Comparison of ENCODE assay signal across 37 cellular contexts in the genomic region with DNA sequence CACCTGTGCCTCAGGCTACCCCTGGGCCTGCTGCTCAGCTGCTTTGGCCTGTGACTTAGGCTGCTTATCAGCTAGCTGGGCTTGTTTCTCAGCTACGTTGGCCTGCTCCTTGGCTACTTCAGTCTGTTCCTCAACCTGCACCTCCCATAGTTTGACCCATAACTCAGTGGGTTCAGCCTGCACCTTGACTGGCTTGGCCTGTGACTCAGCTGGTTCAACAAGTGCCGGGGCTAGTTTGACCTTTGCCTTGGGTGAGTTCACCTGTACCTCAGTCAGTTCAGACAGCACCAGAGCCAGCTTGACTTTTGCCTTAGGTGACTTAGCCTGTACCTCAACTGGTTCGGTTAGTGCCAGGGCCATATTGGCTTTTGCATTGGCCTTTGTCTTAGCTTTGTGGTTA.
"Had no signal": no experiment of that assay in that cellular context is flagged by ENCODE, and none has a peak within 500 bp of the region (broad histone marks: within the 10 kb centered on the region; RNA-seq: fewer than 3 reads in every experiment).

No MANE protein-coding gene starts in this region.

- H3K4me3 ChIP-seq: adrenal gland, MG63, PC-9 had no signal

- H3K9me3 ChIP-seq: adrenal gland, MG63 had no signal

- H3K27me3 ChIP-seq: brain microvascular endothelial cell, MG63 had no signal

- H3K36me3 ChIP-seq: adrenal gland, brain microvascular endothelial cell, MG63 had no signal

- H3K27ac Mint-ChIP-seq: activated B cell treated with CpG ODN at 0.5 μM for 24 hours; activated CD4-positive, alpha-beta memory T cell treated with anti-CD3 and anti-CD28 coated beads, Interleukin-2, amount 10 ng/mL, durations not matched to agents 7 days and 5 days; activated CD8-positive, alpha-beta memory T cell treated with anti-CD3 and anti-CD28 coated beads, Interleukin-2, amount 10 ng/mL, durations not matched to agents 7 days and 5 days; activated naive CD4-positive, alpha-beta T cell treated with anti-CD3 and anti-CD28 coated beads, Interleukin-2, amount 50 U/mL, for 24 hours had no signal

- H3K9me3 Mint-ChIP-seq: activated B cell treated with CpG ODN at 0.5 μM for 24 hours; activated naive CD4-positive, alpha-beta T cell treated with anti-CD3 and anti-CD28 coated beads, Interleukin-2, amount 50 U/mL, for 24 hours had no signal

- ATAC-seq: activated CD8-positive, alpha-beta memory T cell treated with anti-CD3 and anti-CD28 coated beads, Interleukin-2, amount 10 ng/mL, durations not matched to agents 7 days and 5 days; Right ventricle myocardium inferior; SK-N-SH treated with all-trans-retinoic acid at 6 μM for 48 hours had no signal

- H3K27ac ChIP-seq: adrenal gland, brain microvascular endothelial cell, PC-9, RWPE1, VCaP had no signal

- DNase-seq: activated B cell treated with CpG ODN at 0.5 μM for 24 hours; activated CD4-positive, alpha-beta memory T cell treated with anti-CD3 and anti-CD28 coated beads, Interleukin-2, amount 10 ng/mL, durations not matched to agents 7 days and 5 days; activated CD4-positive, alpha-beta T cell treated with anti-CD3 and anti-CD28 coated beads for 4 hours; activated CD4-positive, CD25-positive, alpha-beta regulatory T cell treated with anti-CD3 and anti-CD28 coated beads, Interleukin-2, amount 50 U/mL, for 72 hours; activated CD8-positive, alpha-beta memory T cell treated with anti-CD3 and anti-CD28 coated beads for 24 hours; activated CD8-positive, alpha-beta memory T cell treated with anti-CD3 and anti-CD28 coated beads, Interleukin-2, amount 10 ng/mL, durations not matched to agents 7 days and 5 days; activated CD8-positive, alpha-beta memory T cell treated with anti-CD3 and anti-CD28 coated beads, Interleukin-2, amount 50 U/mL, for 48 hours; activated effector memory CD4-positive, alpha-beta T cell treated with Interleukin-2 at 50 U/mL for 16 hours; activated naive CD4-positive, alpha-beta T cell; activated T-cell treated with anti-CD3 and anti-CD28 coated beads, Interleukin-2, amount 50 U/mL, for 48 hours; adrenal gland; aorta; brain microvascular endothelial cell; central memory CD4-positive, alpha-beta T cell; Karpas-422; MG63; NCI-H1048; NCI-H1105 treated with DMSO at 0.1 percent for 48 hours; NCI-H1436; NCI-H1694; NCI-H1930; NCI-H2081 treated with DMSO at 0.1 percent for 48 hours; NCI-H226; NCI-H446 treated with DMSO at 0.1 percent for 48 hours; NCI-H524; NCI-H69; NCI-H82; SIG-M5; T-helper 1 cell; T-helper 2 cell; T-helper 9 cell had no signal

- H3K27me3 Mint-ChIP-seq: activated B cell treated with CpG ODN at 0.5 μM for 24 hours; activated CD4-positive, alpha-beta memory T cell treated with anti-CD3 and anti-CD28 coated beads, Interleukin-2, amount 10 ng/mL, durations not matched to agents 7 days and 5 days; activated CD8-positive, alpha-beta memory T cell treated with anti-CD3 and anti-CD28 coated beads, Interleukin-2, amount 10 ng/mL, durations not matched to agents 7 days and 5 days; activated naive CD4-positive, alpha-beta T cell treated with anti-CD3 and anti-CD28 coated beads, Interleukin-2, amount 50 U/mL, for 24 hours had no signal

- H3K4me1 ChIP-seq: adrenal gland had no signal

- H3K36me3 Mint-ChIP-seq: activated CD8-positive, alpha-beta memory T cell treated with anti-CD3 and anti-CD28 coated beads, Interleukin-2, amount 10 ng/mL, durations not matched to agents 7 days and 5 days; activated naive CD4-positive, alpha-beta T cell treated with anti-CD3 and anti-CD28 coated beads, Interleukin-2, amount 50 U/mL, for 24 hours had no signal

- H3K4me3 Mint-ChIP-seq: activated B cell treated with CpG ODN at 0.5 μM for 24 hours; activated CD4-positive, alpha-beta memory T cell treated with anti-CD3 and anti-CD28 coated beads, Interleukin-2, amount 10 ng/mL, durations not matched to agents 7 days and 5 days; activated CD8-positive, alpha-beta memory T cell treated with anti-CD3 and anti-CD28 coated beads, Interleukin-2, amount 10 ng/mL, durations not matched to agents 7 days and 5 days; activated naive CD4-positive, alpha-beta T cell treated with anti-CD3 and anti-CD28 coated beads, Interleukin-2, amount 50 U/mL, for 24 hours had no signal

- H3K4me1 Mint-ChIP-seq: activated B cell treated with CpG ODN at 0.5 μM for 24 hours had no signal
